Comparison of ENCODE assay signal across 10 cellular contexts in genomic region chr14:64542839-64543207, GRCh38. TPM values are rescaled to one million over a fixed set of nuclear protein-coding genes. Genes with fewer than 3 reads are reported as not detected.
DNase-seq lines count a peak whose midpoint lies in the region; ATAC-seq and TF ChIP-seq lines count a peak whose summit lies in the region.
"Had no signal": no experiment of that assay in that cellular context is flagged by ENCODE, and none has a peak within 500 bp of the region (broad histone marks: within the 10 kb centered on the region; RNA-seq: fewer than 3 reads in every experiment).

No MANE protein-coding gene starts in this region.

- no peak overlapping the region for H3K9ac ChIP-seq in duodenal mucosa (ENCODE audit: low read depth in 1 of 2, low read length in 2 of 2)

- peaks cover 5% of the 10 kb centered on the region; the same call in 1 of the 2 replicates for H3K27me3 Mint-ChIP-seq in HFFc6 (ENCODE audit: insufficient read depth)
- H3K27me3 Mint-ChIP-seq in naive thymus-derived CD4-positive, alpha-beta T cell, result peaks cover 0 to 59% (median 3%) of the 10 kb centered on the region in 5 donors

- H3K4me1 ChIP-seq in duodenal mucosa (ENCODE audit: control insufficient read depth in 1 of 2, insufficient read depth in 2 of 2, low read length in 2 of 2), result peaks cover 5 to 19% of the 10 kb centered on the region in 2 donors
- peaks cover 4 to 9% of the 10 kb centered on the region in 2 donors for H3K4me1 ChIP-seq in naive thymus-derived CD4-positive, alpha-beta T cell (ENCODE audit: control insufficient read depth in 2 of 2, insufficient read depth in 2 of 2, low read length in 2 of 2)

- H3K27ac Mint-ChIP-seq in HFFc6, result no peak overlapping the region
- H3K27ac Mint-ChIP-seq in naive thymus-derived CD4-positive, alpha-beta T cell, result peak overlapping the region in 3 of 9 donors; percentile 25 to 68 (median 43)

- H3K27me3 ChIP-seq in AG04450 (ENCODE audit: control insufficient read depth, insufficient read depth, low read length) (peaks cover 10% of the 10 kb centered on the region), duodenal mucosa (ENCODE audit: control insufficient read depth in 1 of 2, insufficient read depth in 2 of 2, low read length in 2 of 2) (peaks cover 3 to 12% of the 10 kb centered on the region in 2 donors)
- H3K27me3 ChIP-seq in naive thymus-derived CD4-positive, alpha-beta T cell (ENCODE audit: control insufficient read depth in 2 of 2, insufficient read depth in 2 of 2, low read length in 2 of 2), result no peaks in the 10 kb centered on the region

- peak overlapping the region; percentile 88 for H3K4me3 Mint-ChIP-seq in HFFc6
- H3K4me3 Mint-ChIP-seq in naive thymus-derived CD4-positive, alpha-beta T cell, result peak overlapping the region; percentile 54 to 96 (median 92)

- peaks cover 20% of the 10 kb centered on the region for H3K36me3 Mint-ChIP-seq in HFFc6 (ENCODE audit: low read depth)
- H3K36me3 Mint-ChIP-seq in naive thymus-derived CD4-positive, alpha-beta T cell, result peaks cover 0 to 11% (median 0%) of the 10 kb centered on the region in 5 donors

- H3K4me1 Mint-ChIP-seq in HFFc6 (ENCODE audit: low read depth), result peaks cover 34% of the 10 kb centered on the region
- H3K4me1 Mint-ChIP-seq in naive thymus-derived CD4-positive, alpha-beta T cell, result peaks cover 21 to 44% (median 34%) of the 10 kb centered on the region in 7 donors

- CTCF ChIA-PET in AG04450 (lab: Charles Lee), result interaction anchor here (1.0 to 6.1 kb wide), 3 partner anchors 14 to 349 kb away, joined by 4 to 73 read pairs (median 8); no protein-coding TSS in a partner anchor
- CTCF ChIA-PET in naive thymus-derived CD4-positive, alpha-beta T cell (lab: Charles Lee), result no interaction called here

- H3K36me3 ChIP-seq in duodenal mucosa (ENCODE audit: control insufficient read depth in 1 of 2, insufficient read depth in 2 of 2, low read length in 2 of 2), result no peaks in the 10 kb centered on the region
- peaks cover 0 to 4% (median 0%) of the 10 kb centered on the region in 3 experiments for H3K36me3 ChIP-seq in naive thymus-derived CD4-positive, alpha-beta T cell (ENCODE audit: control insufficient read depth in 2 of 3, insufficient read depth in 3 of 3, low read length in 3 of 3)

- POLR2A ChIA-PET in AG04450 (lab: Yijun Ruan, JAX), result interaction anchor here (0.5 to 1.9 kb wide), 3 partner anchors 13 to 121 kb away, joined by 6 to 7 read pairs (median 6); no protein-coding TSS in a partner anchor
- POLR2A ChIA-PET in naive thymus-derived CD4-positive, alpha-beta T cell (lab: Charles Lee), result interaction anchor here (0.8 to 1.2 kb wide), 4 partner anchors 8 to 39 kb away, joined by 3 to 4 read pairs (median 4); partner anchors contain the start of gene ZBTB1

- H3K4me3 ChIP-seq in AG04450 (ENCODE audit: low read depth, low read length) (peak overlapping the region; percentile 62), duodenal mucosa (ENCODE audit: low read depth in 1 of 2, low read length in 2 of 2) (peak overlapping the region; percentile 53 to 62)
- peak overlapping the region; percentile 50 for H3K4me3 ChIP-seq in naive thymus-derived CD4-positive, alpha-beta T cell (ENCODE audit: low read length)

- DNase-seq in AG04450 (ENCODE audit: low read depth, low spot score) (no peak), HFFc6 (no peak), SKM-1 (lab: John Stamatoyannopoulos, UW; ENCODE audit: unreplicated experiment) (no peak), NCI-H82 (lab: John Stamatoyannopoulos, UW) (no peak)
- DNase-seq in naive thymus-derived CD4-positive, alpha-beta T cell, result no peak
- DNase-seq: DMS79, NCI-H69 had no signal

- ATAC-seq in naive thymus-derived CD4-positive, alpha-beta T cell, result no peak
- ATAC-seq in GM21390 (IDR thresholded peaks at IDR 0.05; ENCODE audit: unreplicated experiment) (no peak), GM19455 (IDR thresholded peaks at IDR 0.05; ENCODE audit: unreplicated experiment) (no peak)

- H3K9me3 ChIP-seq in AG04450 (ENCODE audit: control insufficient read depth, insufficient read depth, low read length), result peaks cover 14% of the 10 kb centered on the region
- H3K9me3 ChIP-seq in duodenal mucosa (ENCODE audit: control insufficient read depth in 1 of 2, low read length in 2 of 2), result peaks cover 5 to 7% of the 10 kb centered on the region in 2 donors
- H3K9me3 ChIP-seq in naive thymus-derived CD4-positive, alpha-beta T cell (ENCODE audit: control insufficient read depth in 2 of 3, low read length in 3 of 3), result peaks cover 0 to 11% (median 0%) of the 10 kb centered on the region in 3 experiments

- TF ChIP-seq CTCF in AG04450 (IDR thresholded peaks at IDR 0.05; ENCODE audit: low read depth, low read length) (no peak), HFFc6 (IDR thresholded peaks at IDR 0.05) (no peak)

- H3K27ac ChIP-seq in AG04450 (ENCODE audit: low read depth, low read length) (no peak overlapping the region), duodenal mucosa (ENCODE audit: low read depth, low read length) (no peak overlapping the region)
- no peak overlapping the region for H3K27ac ChIP-seq in naive thymus-derived CD4-positive, alpha-beta T cell (ENCODE audit: low read depth, low read length)

- H3K9me3 Mint-ChIP-seq in HFFc6, result peaks cover 17% of the 10 kb centered on the region
- peaks cover 0 to 17% (median 2%) of the 10 kb centered on the region in 11 donors for H3K9me3 Mint-ChIP-seq in naive thymus-derived CD4-positive, alpha-beta T cell

- intact Hi-C loops in naive thymus-derived CD4-positive, alpha-beta T cell (cut with micrococcal nuclease), result loop anchor here (5.0 to 10.0 kb wide), 5 partner anchors 342 to 1964 kb away; partner anchors contain the start of genes CHURC1 (in 1 of the 2), FNTB (in 1 of the 2), GPHN (in 1 of the 2) and WDR89 (in 1 of the 2)

RNA-seq across cellular contexts. Expression of gene HSPA2, which starts 2.3 kb away (rescaled TPM):
- 18.2 and 21.4 TPM in 2 replicates for polyA plus RNA-seq in AG04450 (2011; rRNA removed)
- polyA minus RNA-seq in AG04450 (2011; rRNA and poly(A)+ RNA removed), result 15.6 and 18.6 TPM in 2 replicates
- total RNA-seq in HFFc6 (2021; fragmentation: NEBNext Ultra II Directional; extraction: Animal tissue kit (Norgen Biotek cat#: 25700)), result 1 to 10 TPM; 5.6 to 9.6 (median 9.2) TPM
- total RNA-seq in naive thymus-derived CD4-positive, alpha-beta T cell, result 1 to 10 TPM in 1 of 5 experiments, under 1 TPM in 4; 0.32 to 2.5 (median 0.76) TPM
- under 1 TPM; 0.21 to 0.99 TPM for polyA plus RNA-seq in naive thymus-derived CD4-positive, alpha-beta T cell

RNA-seq across cellular contexts. Expression of gene PPP1R36, which starts 6.9 kb away (rescaled TPM):
- polyA plus RNA-seq in AG04450 (2011; rRNA removed), result 0.31 and 0.38 TPM in 2 replicates
- polyA minus RNA-seq in AG04450 (2011; rRNA and poly(A)+ RNA removed), result 0.55 TPM in 1 of 2 replicates, not detected in the other
- total RNA-seq in HFFc6 (2021; fragmentation: NEBNext Ultra II Directional; extraction: Animal tissue kit (Norgen Biotek cat#: 25700)), result under 1 TPM; 0.20 to 0.81 (median 0.27) TPM
- total RNA-seq in naive thymus-derived CD4-positive, alpha-beta T cell, result under 1 TPM in 1 of 5 experiments, not detected in 4; 0.31 TPM
- polyA plus RNA-seq in naive thymus-derived CD4-positive, alpha-beta T cell, result under 1 TPM in 1 of 2 donors, not detected in 1; 0.30 TPM

RNA-seq across cellular contexts. Expression of gene ZBTB1, which starts 38.3 kb away (rescaled TPM):
- 30.2 and 42.1 TPM in 2 replicates for polyA plus RNA-seq in AG04450 (2011; rRNA removed)
- 22.7 and 51.0 TPM in 2 replicates for polyA minus RNA-seq in AG04450 (2011; rRNA and poly(A)+ RNA removed)
- total RNA-seq in HFFc6 (2021; fragmentation: NEBNext Ultra II Directional; extraction: Animal tissue kit (Norgen Biotek cat#: 25700)), result 10 to 100 TPM; 22.3 to 29.3 (median 25.5) TPM
- 100 to 1,000 TPM in 2 of 5 experiments, 10 to 100 TPM in 3; 97.1 to 119 (median 98.4) TPM for total RNA-seq in naive thymus-derived CD4-positive, alpha-beta T cell
- polyA plus RNA-seq in naive thymus-derived CD4-positive, alpha-beta T cell, result 10 to 100 TPM; 42.4 to 49.7 TPM

RNA-seq across cellular contexts. Expression of gene ZBTB25, which starts 39.2 kb away (rescaled TPM):
- polyA plus RNA-seq in AG04450 (2011; rRNA removed), result 6.3 and 7.3 TPM in 2 replicates
- polyA minus RNA-seq in AG04450 (2011; rRNA and poly(A)+ RNA removed), result 10.1 and 11.9 TPM in 2 replicates
- total RNA-seq in HFFc6 (2021; fragmentation: NEBNext Ultra II Directional; extraction: Animal tissue kit (Norgen Biotek cat#: 25700)), result 1 to 10 TPM; 5.7 to 8.2 (median 7.1) TPM
- total RNA-seq in naive thymus-derived CD4-positive, alpha-beta T cell, result 10 to 100 TPM; 37.6 to 88.0 (median 60.6) TPM
- polyA plus RNA-seq in naive thymus-derived CD4-positive, alpha-beta T cell, result 10 to 100 TPM; 30.5 to 35.6 TPM
